ENCODE assay signal across 24 cellular contexts in genomic region chr19:45801603-45802175, GRCh38.
"Had no signal": no experiment of that assay in that cellular context is flagged by ENCODE, and none has a peak within 500 bp of the region (broad histone marks: within the 10 kb centered on the region; RNA-seq: fewer than 3 reads in every experiment).

No MANE protein-coding gene starts in this region.

- FAIRE-seq: astrocyte, RCC 7860 had no signal

- ATAC-seq: activated T-cell treated with anti-CD3 and anti-CD28 coated beads, Interleukin-2, amount 50 U/mL, for 4 hours; T-helper 17 cell had no signal

- H3K27me3 Mint-ChIP-seq: brain had no signal

- H3K9me3 Mint-ChIP-seq: activated B cell treated with CpG ODN at 0.5 μM for 24 hours; activated CD4-positive, alpha-beta memory T cell treated with anti-CD3 and anti-CD28 coated beads for 36 hours; activated CD4-positive, alpha-beta T cell treated with anti-CD3 and anti-CD28 coated beads, Interleukin-2, amount 10 ng/mL, durations not matched to agents 7 days and 5 days; activated T-cell treated with anti-CD3 and anti-CD28 coated beads, Interleukin-2, amount 50 U/mL, for 4 hours had no signal

- H3K36me3 Mint-ChIP-seq: activated CD4-positive, alpha-beta memory T cell treated with anti-CD3 and anti-CD28 coated beads for 36 hours; activated naive CD8-positive, alpha-beta T cell; brain had no signal

- H3K27ac Mint-ChIP-seq: activated B cell treated with CpG ODN at 0.5 μM for 24 hours; activated CD4-positive, alpha-beta memory T cell treated with anti-CD3 and anti-CD28 coated beads for 36 hours; activated CD4-positive, alpha-beta T cell treated with anti-CD3 and anti-CD28 coated beads, Interleukin-2, amount 10 ng/mL, durations not matched to agents 7 days and 5 days; activated naive CD8-positive, alpha-beta T cell; T-helper 17 cell had no signal

- DNase-seq: activated B cell treated with CpG ODN at 0.5 μM for 24 hours; activated CD4-positive, alpha-beta memory T cell treated with anti-CD3 and anti-CD28 coated beads for 36 hours; activated CD4-positive, alpha-beta T cell treated with anti-CD3 and anti-CD28 coated beads for 1 hour; activated CD4-positive, alpha-beta T cell treated with anti-CD3 and anti-CD28 coated beads, Interleukin-2, amount 10 ng/mL, durations not matched to agents 7 days and 5 days; activated CD8-positive, alpha-beta memory T cell treated with anti-CD3 and anti-CD28 coated beads for 24 hours; activated effector memory CD4-positive, alpha-beta T cell treated with anti-CD3 and anti-CD28 coated beads, Interleukin-2, amount 50 U/mL, for 16 hours; activated naive CD4-positive, alpha-beta T cell treated with Interleukin-2 at 50 U/mL for 16 hours; activated T-cell treated with anti-CD3 and anti-CD28 coated beads, Interleukin-2, amount 50 U/mL, for 4 hours; amygdala; Kasumi-1; NCI-H1105 treated with DMSO at 0.1 percent for 48 hours; NCI-H1436 treated with DMSO at 0.1 percent for 48 hours; NCI-H187; NCI-H2081; NCI-H510A treated with DMSO at 0.1 percent for 48 hours; NCI-H69; NK-92 treated with Interleukin-12 subunit alpha and Interleukin-12 subunit beta, amount 100 ng/mL, for 24 hours; SIG-M5; T-helper 17 cell; T-helper 9 cell had no signal

- H3K4me3 Mint-ChIP-seq: activated B cell treated with CpG ODN at 0.5 μM for 24 hours; activated CD4-positive, alpha-beta memory T cell treated with anti-CD3 and anti-CD28 coated beads for 36 hours; activated CD4-positive, alpha-beta T cell treated with anti-CD3 and anti-CD28 coated beads, Interleukin-2, amount 10 ng/mL, durations not matched to agents 7 days and 5 days; activated naive CD8-positive, alpha-beta T cell; activated T-cell treated with anti-CD3 and anti-CD28 coated beads, Interleukin-2, amount 50 U/mL, for 4 hours; brain; T-helper 17 cell had no signal
